Comparison of ENCODE assay signal across 11 cellular contexts in genomic region chr10:4130685-4131084, GRCh38.
DNase-seq lines count a peak whose midpoint lies in the region; ATAC-seq and TF ChIP-seq lines count a peak whose summit lies in the region.
"Had no signal": no experiment of that assay in that cellular context is flagged by ENCODE, and none has a peak within 500 bp of the region (broad histone marks: within the 10 kb centered on the region; RNA-seq: fewer than 3 reads in every experiment).

No MANE protein-coding gene starts in this region.

- H3K4me1 ChIP-seq in HCT116 (ENCODE audit: control insufficient read depth in 1 of 2, insufficient read depth in 2 of 2, low read length in 2 of 2), result peaks cover 10 to 23% of the 10 kb centered on the region in 2 experiments
- H3K4me1 ChIP-seq in PC-9 (replicated peaks; ENCODE audit: insufficient read depth), result peaks cover 18% of the 10 kb centered on the region
- H3K4me1 ChIP-seq in esophagus squamous epithelium, result peaks cover 3 to 39% (median 4%) of the 10 kb centered on the region in 3 donors
- H3K4me1 ChIP-seq in skeletal muscle tissue (ENCODE audit: control insufficient read depth in 3 of 3, insufficient read depth in 3 of 3, low read length in 3 of 3), result peaks cover 10 to 23% (median 12%) of the 10 kb centered on the region in 3 donors

- peak overlapping the region; percentile 80 for H2AFZ ChIP-seq in HCT116 (ENCODE audit: low read depth, low read length, poor library complexity, severe bottlenecking)
- H2AFZ ChIP-seq in PC-9, result no peak overlapping the region

- no peak for DNase-seq in HCT116 (ENCODE audit: low read depth, low spot score)
- DNase-seq in PC-9, result no peak
- no peak for DNase-seq in esophagus squamous epithelium (lab: John Stamatoyannopoulos, UW)
- DNase-seq in NCI-H774 (lab: John Stamatoyannopoulos, UW), result no peak
- no peak for DNase-seq in OCI-M1 (lab: John Stamatoyannopoulos, UW)
- DNase-seq in activated CD4-positive, alpha-beta T cell treated with anti-CD3 and anti-CD28 coated beads for 1 hour, result no peak
- DNase-seq: DMS79 treated with DMSO at 0.1 percent for 48 hours, H7, NCI-H2171 had no signal

- H3K36me3 ChIP-seq in HCT116 (ENCODE audit: control insufficient read depth in 1 of 2, insufficient read depth in 2 of 2, low read length in 2 of 2), result no peaks in the 10 kb centered on the region
- H3K36me3 ChIP-seq in PC-9 (ENCODE audit: low read depth), result no peaks in the 10 kb centered on the region
- H3K36me3 ChIP-seq in esophagus squamous epithelium, result no peaks in the 10 kb centered on the region
- H3K36me3 ChIP-seq in skeletal muscle tissue (ENCODE audit: control insufficient read depth in 3 of 3, insufficient read depth in 3 of 3, low read length in 3 of 3), result no peaks in the 10 kb centered on the region

- intact Hi-C loops in HCT116 (cut with micrococcal nuclease) (no loop called here), PC-9 (cut with micrococcal nuclease; ENCODE audit: unreplicated experiment) (no loop called here), esophagus squamous epithelium (cut with DNase I) (no loop called here)

- H3K79me2 ChIP-seq in HCT116 (ENCODE audit: insufficient read depth, low read length) (no peaks in the 10 kb centered on the region), PC-9 (ENCODE audit: low read depth) (no peaks in the 10 kb centered on the region)

- H3K9me2 ChIP-seq in HCT116 (ENCODE audit: insufficient read depth), result no peaks in the 10 kb centered on the region
- H3K9me2 ChIP-seq in PC-9 (ENCODE audit: insufficient read depth), result no peaks in the 10 kb centered on the region

- H3K4me2 ChIP-seq in HCT116 (ENCODE audit: low read length) (no peak overlapping the region), PC-9 (no peak overlapping the region)

- H3K4me3 ChIP-seq in HCT116 (replicated peaks in 1 of 2; ENCODE audit: low read depth in 1 of 2, low read length in 2 of 2) (no peak overlapping the region), PC-9 (no peak overlapping the region), esophagus squamous epithelium (no peak overlapping the region), skeletal muscle tissue (ENCODE audit: low read length in 3 of 3) (no peak overlapping the region)

- no peak overlapping the region for H3K9ac ChIP-seq in HCT116 (ENCODE audit: low read length)
- H3K9ac ChIP-seq in skeletal muscle tissue (ENCODE audit: low read depth in 1 of 3, low read length in 3 of 3), result no peak overlapping the region

- H3K27ac ChIP-seq in HCT116 (ENCODE audit: low read depth, low read length) (no peak overlapping the region), PC-9 (peak overlapping the region; percentile 41; the same call in 1 of the 2 replicates), esophagus squamous epithelium (peak overlapping the region in 3 of 4 donors; percentile 61 to 68 (median 68)), skeletal muscle tissue (ENCODE audit: low read depth, low read length) (peak overlapping the region; percentile 57)

- H3F3A ChIP-seq in PC-9 (ENCODE audit: insufficient read depth, low read depth), result no peaks in the 10 kb centered on the region

- H3K27me3 ChIP-seq in HCT116 (ENCODE audit: insufficient read depth, low read length) (no peaks in the 10 kb centered on the region), PC-9 (ENCODE audit: insufficient read depth, low read depth) (no peaks in the 10 kb centered on the region), esophagus squamous epithelium (no peaks in the 10 kb centered on the region), skeletal muscle tissue (ENCODE audit: control insufficient read depth in 3 of 3, insufficient read depth in 3 of 3, low read length in 3 of 3) (no peaks in the 10 kb centered on the region)

- BruUV-seq in HCT116 (replicated peaks; lab: Mats Ljungman, UMichigan) (no TSS peak), PC-9 (replicated peaks; lab: Mats Ljungman, UMichigan) (no TSS peak)

- RAD21 ChIA-PET in HCT116 (lab: Charles Lee; ENCODE audit: low non-redundant PET in 1 of 2, low total read pairs in 2 of 2, uncharacterized antibody in 2 of 2, unreplicated experiment in 2 of 2), result no interaction called here

- H3K9me3 ChIP-seq in HCT116 (ENCODE audit: control insufficient read depth in 1 of 2, insufficient read depth in 1 of 2, low read depth in 1 of 2, low read length in 2 of 2), result no peaks in the 10 kb centered on the region
- no peaks in the 10 kb centered on the region; the same call in 1 of the 2 replicates for H3K9me3 ChIP-seq in PC-9 (ENCODE audit: insufficient read depth, low read depth)
- H3K9me3 ChIP-seq in esophagus squamous epithelium, result peaks cover 0 to 14% (median 10%) of the 10 kb centered on the region in 3 donors
- no peaks in the 10 kb centered on the region for H3K9me3 ChIP-seq in skeletal muscle tissue (ENCODE audit: control insufficient read depth in 3 of 3, low read length in 3 of 3)

- ATAC-seq in HCT116, result no peak
- ATAC-seq: stimulated activated memory B cell treated with anti-CD40 and anti-IgM and Interleukin-4, amounts not matched to agents 10 μg/mL and 1 μg/mL and 100 μg/mL, for 72 hours had no signal

- POLR2A ChIA-PET in HCT116 (lab: Charles Lee) (no interaction called here), PC-9 (lab: Charles Lee; ENCODE audit: unreplicated experiment) (no interaction called here)

- 61 to 63% methylated on average over 4 of the region's 4 CpGs for WGBS in esophagus squamous epithelium, 2 donors

- CTCF ChIA-PET in HCT116 (lab: Charles Lee) (no interaction called here), PC-9 (lab: Charles Lee) (no interaction called here)

- TF ChIP-seq POLR2A in HCT116 (IDR thresholded peaks at IDR 0.05; ENCODE audit: borderline replicate concordance, extremely low read depth, insufficient read depth, insufficient read length), result no peak
- TF ChIP-seq POLR2A in esophagus squamous epithelium (IDR thresholded peaks at IDR 0.05), result no peak

- H4K20me1 ChIP-seq in HCT116 (ENCODE audit: insufficient read depth), result no peaks in the 10 kb centered on the region
- H4K20me1 ChIP-seq in PC-9 (ENCODE audit: insufficient read depth), result no peaks in the 10 kb centered on the region

- TF ChIP-seq RAD21 in HCT116 (IDR thresholded peaks at IDR 0.05; ENCODE audit: low read depth), result no peak

- TF ChIP-seq CTCF in HCT116 (IDR thresholded peaks at IDR 0.05 in 2 of 3, conservative IDR thresholded peaks at IDR 0.05 in 1 of 3; ENCODE audit: borderline replicate concordance in 1 of 3, insufficient read depth in 1 of 3, low read depth in 2 of 3, low read length in 2 of 3), result no peak
- TF ChIP-seq CTCF in PC-9 (conservative IDR thresholded peaks at IDR 0.05), result no peak
- TF ChIP-seq CTCF in esophagus squamous epithelium (IDR thresholded peaks at IDR 0.05), result no peak

TF ChIP-seq in HCT116, 20 proteins besides CTCF, POLR2A, EP300 and RAD21 (continues in another document):
- TF ChIP-seq YY1 (IDR thresholded peaks at IDR 0.05; ENCODE audit: extremely low read depth, insufficient replicate concordance, low read depth, low read length), result no peak
- TF ChIP-seq REST (IDR thresholded peaks at IDR 0.05; ENCODE audit: low read depth), result no peak
- no peak for TF ChIP-seq FOSL1 (IDR thresholded peaks at IDR 0.05; ENCODE audit: low read depth)
- no peak for TF ChIP-seq ZBTB33 (IDR thresholded peaks at IDR 0.05; ENCODE audit: extremely low read depth, insufficient replicate concordance, low read length)
- no peak for TF ChIP-seq SIN3A (IDR thresholded peaks at IDR 0.05; ENCODE audit: low read depth)
- no peak for TF ChIP-seq SP1 (IDR thresholded peaks at IDR 0.05; ENCODE audit: low read depth)
- no peak for TF ChIP-seq EGR1 (IDR thresholded peaks at IDR 0.05; ENCODE audit: low read depth)
- no peak for TF ChIP-seq CBX3 (IDR thresholded peaks at IDR 0.05; ENCODE audit: low read depth)
- no peak for TF ChIP-seq SRF (IDR thresholded peaks at IDR 0.05; ENCODE audit: low read depth)
- TF ChIP-seq JUND (IDR thresholded peaks at IDR 0.05), result no peak
- TF ChIP-seq CEBPB (IDR thresholded peaks at IDR 0.05; ENCODE audit: low read depth), result no peak
- no peak for TF ChIP-seq ZNF274 (IDR thresholded peaks at IDR 0.05; ENCODE audit: low read depth, low read length)
- TF ChIP-seq ZFX (IDR thresholded peaks at IDR 0.05), result no peak
